ENCODE assay signal across 2 cellular contexts in the genomic region with DNA sequence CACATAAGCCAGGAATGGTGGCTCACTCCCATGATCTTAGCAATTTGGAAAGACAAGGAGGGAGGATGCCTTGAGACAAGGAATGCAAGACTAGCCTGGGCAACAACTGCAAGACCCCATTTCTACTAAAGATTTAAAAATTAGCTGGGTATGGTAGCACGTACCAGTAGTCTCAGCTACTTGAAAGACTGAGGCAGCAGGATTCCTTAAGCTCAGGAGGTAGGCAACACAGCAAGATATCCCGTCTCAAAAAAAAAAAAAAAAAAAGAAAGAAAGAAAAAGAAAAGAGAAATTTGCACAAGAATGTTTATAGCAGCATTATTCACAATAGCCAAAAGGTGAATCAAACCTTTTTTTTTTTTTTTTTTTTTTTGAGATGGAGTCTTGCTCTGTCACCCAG.
TF ChIP-seq lines count a peak whose summit lies in the region.

No MANE protein-coding gene starts in this region.

TF ChIP-seq in IMR-90, 13 proteins besides CTCF, POLR2A, EP300 and RAD21:
- TF ChIP-seq MAZ (IDR thresholded peaks at IDR 0.05; ENCODE audit: borderline replicate concordance, low read depth, low read length) = no peak
- TF ChIP-seq FOS (IDR thresholded peaks at IDR 0.05; ENCODE audit: low read depth, low read length) = no peak
- TF ChIP-seq, protein P1, sequence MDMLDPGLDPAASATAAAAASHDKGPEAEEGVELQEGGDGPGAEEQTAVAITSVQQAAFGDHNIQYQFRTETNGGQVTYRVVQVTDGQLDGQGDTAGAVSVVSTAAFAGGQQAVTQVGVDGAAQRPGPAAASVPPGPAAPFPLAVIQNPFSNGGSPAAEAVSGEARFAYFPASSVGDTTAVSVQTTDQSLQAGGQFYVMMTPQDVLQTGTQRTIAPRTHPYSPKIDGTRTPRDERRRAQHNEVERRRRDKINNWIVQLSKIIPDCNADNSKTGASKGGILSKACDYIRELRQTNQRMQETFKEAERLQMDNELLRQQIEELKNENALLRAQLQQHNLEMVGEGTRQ (IDR thresholded peaks at IDR 0.05; ENCODE audit: low read depth, low read length) = no peak
- TF ChIP-seq CEBPB (IDR thresholded peaks at IDR 0.05; ENCODE audit: low read depth, low read length) = no peak
- TF ChIP-seq MAFK (IDR thresholded peaks at IDR 0.05; ENCODE audit: low read depth, low read length) = no peak
- no peak for TF ChIP-seq CHD1 (IDR thresholded peaks at IDR 0.05; ENCODE audit: low read depth, low read length)
- no peak for TF ChIP-seq SMC3 (IDR thresholded peaks at IDR 0.05; ENCODE audit: low read depth, low read length)
- TF ChIP-seq RFX5 (IDR thresholded peaks at IDR 0.05; ENCODE audit: low read depth, low read length) = no peak

TF ChIP-seq in GM12878, 131 proteins besides CTCF, POLR2A, EP300 and RAD21:
- TF ChIP-seq MTA3 (IDR thresholded peaks at IDR 0.05; ENCODE audit: borderline replicate concordance, low read length) = no peak
- TF ChIP-seq EGR1 (IDR thresholded peaks at IDR 0.05; ENCODE audit: borderline replicate concordance in 1 of 2, low read depth in 2 of 2, low read length in 2 of 2) = no peak
- TF ChIP-seq MEF2B (IDR thresholded peaks at IDR 0.05; ENCODE audit: partially characterized antibody, poor library complexity, severe bottlenecking) = peak; percentile 0
- TF ChIP-seq PAX8 (IDR thresholded peaks at IDR 0.05) = no peak
- no peak for TF ChIP-seq PML (IDR thresholded peaks at IDR 0.05; ENCODE audit: low read length)
TF ChIP-seq in GM12878: peak in this region for 1.
